ENCODE assay signal across 8 cellular contexts in the genomic region with DNA sequence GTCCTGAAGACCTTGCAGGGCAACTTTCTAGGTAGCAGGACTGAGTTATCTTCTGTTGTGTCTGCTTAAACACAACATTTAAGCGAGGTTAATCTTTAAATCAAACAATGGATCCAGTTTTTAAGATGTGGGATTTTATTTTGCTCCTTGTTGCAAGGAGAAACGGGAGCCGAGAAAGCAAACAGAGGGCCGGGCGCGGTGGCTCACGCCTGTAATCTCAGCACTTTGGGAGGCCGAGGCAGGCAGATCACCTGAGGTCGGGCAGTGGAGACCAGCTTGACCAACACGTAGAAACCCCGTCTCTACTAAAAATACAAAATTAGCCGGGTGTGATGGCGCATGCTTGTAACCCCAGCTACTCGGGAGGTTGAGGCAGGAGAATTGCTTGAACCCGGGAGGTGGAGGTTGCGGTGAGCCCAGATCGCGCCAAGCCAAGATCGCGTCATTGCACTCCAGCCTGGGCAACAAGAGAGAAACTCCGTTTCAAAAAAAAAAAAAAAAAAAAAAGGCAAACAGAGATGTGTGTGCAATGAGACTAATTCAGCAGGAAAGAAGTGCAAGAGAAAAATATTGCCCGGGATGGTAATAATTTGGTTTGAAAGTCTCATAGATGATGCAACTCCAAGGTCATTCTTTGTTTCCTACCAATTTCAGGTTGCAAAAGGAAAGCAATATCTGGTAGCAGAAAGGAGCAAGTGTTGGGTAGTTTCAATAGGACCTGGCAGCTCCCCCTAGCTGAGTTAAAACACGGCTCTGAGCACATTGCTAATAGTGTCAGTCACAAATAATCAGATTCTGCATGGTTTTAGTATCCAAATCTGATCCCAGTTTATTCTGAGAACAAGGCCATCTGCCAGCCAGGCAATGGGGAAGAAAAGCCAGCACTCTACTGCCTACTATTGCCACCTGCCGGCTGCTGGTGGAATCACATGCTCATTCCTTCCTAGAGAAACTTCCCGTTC.
DNase-seq lines count a peak whose midpoint lies in the region; ATAC-seq and TF ChIP-seq lines count a peak whose summit lies in the region.

No MANE protein-coding gene starts in this region.

- intact Hi-C loops in lower leg skin (cut with DNase I; ENCODE audit: low total_unique reads) = loop anchor here (2.0 kb wide), 1 partner anchor 355 kb away; no protein-coding TSS in a partner anchor

- WGBS in lower leg skin, 2 donors = 69 to 72% methylated on average over 25 of the region's 25 CpGs

- no peak overlapping the region for H3K4me3 ChIP-seq in lower leg skin (ENCODE audit: low read depth, poor library complexity, severe bottlenecking)

- no peak for TF ChIP-seq POLR2A in lower leg skin (IDR thresholded peaks at IDR 0.05)

- TF ChIP-seq CTCF in lower leg skin (IDR thresholded peaks at IDR 0.05) = peak in 2 of 3 donors; percentile 64 to 89

- DNase-seq in SIG-M5 treated with dmso at 0.1 percent for 504 hours (lab: John Stamatoyannopoulos, UW; ENCODE audit: unreplicated experiment) = peak; percentile 82
- DNase-seq in SIG-M5 (lab: John Stamatoyannopoulos, UW) = no peak
- peak; percentile 79 for DNase-seq in NCI-H524 treated with DMSO at 0.1 percent for 48 hours (lab: John Stamatoyannopoulos, UW)
- peak; percentile 73 for DNase-seq in activated CD4-positive, alpha-beta T cell treated with anti-CD3 and anti-CD28 coated beads, Interleukin-2, amount 50 U/mL, for 1 hour
- DNase-seq in dermis microvascular lymphatic vessel endothelial cell (ENCODE audit: low read depth in 2 of 2) = peak; percentile 81 to 84
- peak; percentile 88 to 97 for DNase-seq in lower leg skin (ENCODE audit: low spot score in 2 of 2)
- DNase-seq in stimulated activated CD4-positive, alpha-beta T cell treated with anti-CD3 and anti-CD28 coated beads, TNF-alpha, amount 100 ng/mL, for 24 hours (ENCODE audit: low read depth in 3 of 3) = peak; percentile 49 to 68 (median 65)

- peak; percentile 78 for ATAC-seq in HG03378 (IDR thresholded peaks at IDR 0.05; ENCODE audit: unreplicated experiment)
